9 cellular contexts compared by ENCODE assay signal in genomic region chr1:195195423-195196057, GRCh38.
DNase-seq lines count a peak whose midpoint lies in the region; ATAC-seq and FAIRE-seq lines count a peak whose summit lies in the region.
"Had no signal": no experiment of that assay in that cellular context is flagged by ENCODE, and none has a peak within 500 bp of the region (broad histone marks: within the 10 kb centered on the region; RNA-seq: fewer than 3 reads in every experiment).

No MANE protein-coding gene starts in this region.

- peak in 1 of 2 donors; percentile 2 for DNase-seq in activated naive CD4-positive, alpha-beta T cell treated with anti-CD3 and anti-CD28 coated beads, Interleukin-2, amount 50 U/mL, for 72 hours (ENCODE audit: low spot score in 2 of 2)
- no peak for DNase-seq in activated naive CD4-positive, alpha-beta T cell treated with anti-CD3 and anti-CD28 coated beads, Interleukin-2, amount 50 U/mL, for 16 hours
- peak; percentile 1 for DNase-seq in small intestine
- no peak for DNase-seq in posterior cingulate gyrus
- no peak for DNase-seq in amygdala (lab: John Stamatoyannopoulos, UW)
- DNase-seq in mucosa of gallbladder (ENCODE audit: low spot score): no peak

- H3K4me3 ChIP-seq in small intestine (ENCODE audit: low read depth in 1 of 2, low read length in 2 of 2): no peak overlapping the region

- H3K27ac ChIP-seq in small intestine (ENCODE audit: low read depth in 1 of 2, low read length in 1 of 2): peak overlapping the region in 1 of 2 donors; percentile 3

- H3K9me3 ChIP-seq in small intestine (ENCODE audit: control insufficient read depth, low read depth): no peaks in the 10 kb centered on the region

- FAIRE-seq in small intestine (lab: Jason Lieb, UNC): no peak

- H3K27me3 ChIP-seq in small intestine (ENCODE audit: control insufficient read depth in 2 of 2, insufficient read depth in 2 of 2, low read length in 2 of 2): no peaks in the 10 kb centered on the region

- H3K27ac Mint-ChIP-seq in activated naive CD4-positive, alpha-beta T cell treated with anti-CD3 and anti-CD28 coated beads, Interleukin-2, amount 50 U/mL, for 72 hours: no peak overlapping the region
- H3K27ac Mint-ChIP-seq: CD14-positive monocyte had no signal

- H3K4me1 ChIP-seq in small intestine (ENCODE audit: control insufficient read depth in 2 of 2, insufficient read depth in 1 of 2, low read depth in 1 of 2, low read length in 1 of 2): no peaks in the 10 kb centered on the region

- intact Hi-C loops in posterior cingulate gyrus (cut with DNase I): no loop called here

- WGBS in small intestine, 3 donors: 47 to 68% (median 51%) methylated on average over 8 of the region's 8 CpGs

- no peaks in the 10 kb centered on the region for H3K36me3 ChIP-seq in small intestine (ENCODE audit: control insufficient read depth in 2 of 2, insufficient read depth in 2 of 2, low read length in 2 of 2)

- ATAC-seq in activated naive CD4-positive, alpha-beta T cell treated with anti-CD3 and anti-CD28 coated beads, Interleukin-2, amount 50 U/mL, for 72 hours: peak; percentile 85 to 94
- ATAC-seq in GM21786 (IDR thresholded peaks at IDR 0.05; ENCODE audit: unreplicated experiment) (peak; percentile 98), HG03521 (IDR thresholded peaks at IDR 0.05; ENCODE audit: unreplicated experiment) (peak; percentile 95)

- H3K9me3 Mint-ChIP-seq in activated naive CD4-positive, alpha-beta T cell treated with anti-CD3 and anti-CD28 coated beads, Interleukin-2, amount 50 U/mL, for 72 hours: peaks cover 0 to 4% of the 10 kb centered on the region in 2 donors

- H3K36me3 Mint-ChIP-seq in activated naive CD4-positive, alpha-beta T cell treated with anti-CD3 and anti-CD28 coated beads, Interleukin-2, amount 50 U/mL, for 72 hours: no peaks in the 10 kb centered on the region
- H3K36me3 Mint-ChIP-seq: CD14-positive monocyte had no signal
